ENCODE assay signal across 11 cellular contexts in the genomic region with DNA sequence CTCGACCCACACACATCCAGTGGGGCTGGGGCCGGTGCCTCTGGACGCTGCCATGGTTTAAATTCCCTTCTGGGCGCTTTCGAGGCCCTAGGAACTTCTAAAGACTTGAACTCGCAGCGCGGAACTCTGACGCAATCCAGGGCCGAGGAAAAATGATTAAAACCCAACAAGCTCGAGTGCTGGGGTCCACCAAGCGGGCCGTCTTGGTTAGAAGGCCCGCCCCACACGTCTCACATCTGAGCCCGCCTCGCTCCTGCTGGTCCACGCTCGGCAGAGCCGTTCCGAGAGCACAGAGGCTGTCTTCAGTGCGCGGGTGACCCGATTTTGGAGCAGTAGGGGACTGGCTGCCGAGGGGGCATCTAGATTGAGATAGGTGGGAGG. TPM values are rescaled to one million over a fixed set of nuclear protein-coding genes. Genes with fewer than 3 reads are reported as not detected.
A peak's percentile ranks its signal among the peaks of the same experiment; 100 is the strongest.
DNase-seq lines count a peak whose midpoint lies in the region; ATAC-seq and TF ChIP-seq lines count a peak whose summit lies in the region.
"Had no signal": no experiment of that assay in that cellular context is flagged by ENCODE, and none has a peak within 500 bp of the region (broad histone marks: within the 10 kb centered on the region; RNA-seq: fewer than 3 reads in every experiment).

No MANE protein-coding gene starts in this region.

- WGBS in HUES64: 16% methylated on average over 25 of the region's 25 CpGs
- 18% methylated on average over 15 of the region's 25 CpGs for WGBS in esophagus muscularis mucosa

- no TSS peak for BruUV-seq in A673 (replicated peaks; lab: Mats Ljungman, UMichigan)

- H3K4me1 ChIP-seq in A673 (ENCODE audit: insufficient read depth, low read length, poor library complexity, severe bottlenecking) (peaks cover 20% of the 10 kb centered on the region), HUES64 (ENCODE audit: insufficient read depth, low read length) (peaks cover 12% of the 10 kb centered on the region; the same call in 1 of the 2 replicates), esophagus muscularis mucosa (peaks cover 6 to 16% (median 9%) of the 10 kb centered on the region in 4 donors), neuron (ENCODE audit: insufficient read depth, low read length) (peaks cover 5% of the 10 kb centered on the region)

- H3K36me3 ChIP-seq in A673 (ENCODE audit: insufficient read depth, low read length, poor library complexity, severe bottlenecking): no peaks in the 10 kb centered on the region
- H3K36me3 ChIP-seq in HUES64 (ENCODE audit: insufficient read depth, low read length): no peaks in the 10 kb centered on the region
- H3K36me3 ChIP-seq in esophagus muscularis mucosa: no peaks in the 10 kb centered on the region
- H3K36me3 ChIP-seq in neuron (ENCODE audit: insufficient read depth, low read length): no peaks in the 10 kb centered on the region

- TF ChIP-seq CTCF in A673 (conservative IDR thresholded peaks at IDR 0.05; ENCODE audit: low read depth, low read length) (no peak), esophagus muscularis mucosa (IDR thresholded peaks at IDR 0.05) (no peak)

- DNase-seq in A673 (ENCODE audit: low spot score): no peak
- DNase-seq in esophagus muscularis mucosa (ENCODE audit: extremely low spot score): no peak
- no peak for DNase-seq in HT-29 (ENCODE audit: low spot score)
- no peak for DNase-seq in SHP77 treated with DMSO at 0.1 percent for 48 hours (lab: John Stamatoyannopoulos, UW)
- DNase-seq in NCI-H1092 (lab: John Stamatoyannopoulos, UW): no peak
- DNase-seq: RPMI8226 had no signal

- no peak for TF ChIP-seq POLR2A in esophagus muscularis mucosa (IDR thresholded peaks at IDR 0.05; ENCODE audit: low read depth)

- H3K27me3 ChIP-seq in A673 (replicated peaks; ENCODE audit: insufficient read depth, low read depth, low read length, poor library complexity) (peaks cover 37% of the 10 kb centered on the region), HUES64 (ENCODE audit: insufficient read depth, low read length) (peaks cover 55% of the 10 kb centered on the region), esophagus muscularis mucosa (peaks cover 0 to 25% (median 16%) of the 10 kb centered on the region in 4 donors), neuron (ENCODE audit: insufficient read depth, low read length) (peaks cover 59% of the 10 kb centered on the region)

- peak overlapping the region; percentile 40 for H3K4me3 ChIP-seq in A673 (ENCODE audit: low read depth, low read length, poor library complexity, severe bottlenecking)
- H3K4me3 ChIP-seq in HUES64 (ENCODE audit: low read length): peak overlapping the region; percentile 63
- peak overlapping the region; percentile 42 to 54 (median 46) for H3K4me3 ChIP-seq in esophagus muscularis mucosa
- no peak overlapping the region for H3K4me3 ChIP-seq in neuron (ENCODE audit: low read length)

- CTCF ChIA-PET in A673 (lab: Charles Lee): no interaction called here

- no peak for ATAC-seq in HG03457 (IDR thresholded peaks at IDR 0.05; ENCODE audit: unreplicated experiment)

- POLR2A ChIA-PET in A673 (lab: Charles Lee; ENCODE audit: low non-redundant PET): no interaction called here

- H3K27ac ChIP-seq in A673 (ENCODE audit: low read depth, low read length, poor library complexity, severe bottlenecking) (no peak overlapping the region), HUES64 (ENCODE audit: low read depth, low read length) (no peak overlapping the region), esophagus muscularis mucosa (replicated peaks in 1 of 4) (peak overlapping the region in 1 of 4 donors; percentile 3)
- H3K27ac ChIP-seq: VCaP had no signal

- peak overlapping the region; percentile 32; the same call in 1 of the 2 replicates for H3K9ac ChIP-seq in HUES64 (ENCODE audit: low read depth, low read length)

- H2AFZ ChIP-seq in neuron (ENCODE audit: low read depth, low read length): peak overlapping the region; percentile 75

- no peak for TF ChIP-seq EP300 in esophagus muscularis mucosa (IDR thresholded peaks at IDR 0.05)

- intact Hi-C loops in A673 (cut with micrococcal nuclease; ENCODE audit: unreplicated experiment) (no loop called here), esophagus muscularis mucosa (cut with DNase I) (no loop called here)

- no peaks in the 10 kb centered on the region for H3K9me3 ChIP-seq in A673 (ENCODE audit: low read depth, low read length, poor library complexity, severe bottlenecking)
- H3K9me3 ChIP-seq in HUES64 (ENCODE audit: insufficient read depth, low read depth, low read length): no peaks in the 10 kb centered on the region
- no peaks in the 10 kb centered on the region for H3K9me3 ChIP-seq in esophagus muscularis mucosa
- no peaks in the 10 kb centered on the region for H3K9me3 ChIP-seq in neuron (ENCODE audit: low read length)

RNA-seq across cellular contexts. Expression of gene CRHBP, which starts 1.5 kb away (rescaled TPM):
- not detected in 2 replicates for total RNA-seq in A673 (2021)
- 2.0 TPM for polyA plus RNA-seq in HUES64 (2013, experiment 1 of 2)
- 2.3 TPM for polyA plus RNA-seq in HUES64 (2013, experiment 2 of 2)
- 1 to 10 TPM in 1 of 4 donors, under 1 TPM in 2, not detected in 1; 0.52 to 1.8 (median 0.84) TPM for total RNA-seq in esophagus muscularis mucosa
- total RNA-seq in HT-29 (2014; rRNA removed; shearing (Covaris generic)): not detected in 2 replicates
- total RNA-seq: mononuclear cell had no signal
